In genomic region chr1:203150511-203151297, GRCh38 we compare ENCODE assay signal across 1 cellular context.
TF ChIP-seq lines count a peak whose summit lies in the region.

No MANE protein-coding gene starts in this region.

TF ChIP-seq in H1, 55 proteins besides CTCF, POLR2A, EP300 and RAD21:
- TF ChIP-seq HDAC2 (IDR thresholded peaks at IDR 0.05; ENCODE audit: borderline replicate concordance in 1 of 2, low read depth in 2 of 2, low read length in 2 of 2), result peak in 1 of 2 experiments; percentile 99; a peak in 2 of 4 replicates
- no peak for TF ChIP-seq TBP (IDR thresholded peaks at IDR 0.05; ENCODE audit: low read depth, low read length)
- TF ChIP-seq GABPA (IDR thresholded peaks at IDR 0.05; ENCODE audit: borderline replicate concordance, insufficient read depth, low read length), result no peak
- peak; percentile 99 for TF ChIP-seq KDM1A (IDR thresholded peaks at IDR 0.05; ENCODE audit: borderline replicate concordance, low read length)
- TF ChIP-seq RNF2 (IDR thresholded peaks at IDR 0.05; ENCODE audit: borderline replicate concordance, low read depth, low read length, missing control alignments, poor library complexity, severe bottlenecking), result no peak
- TF ChIP-seq ATF2 (IDR thresholded peaks at IDR 0.05; ENCODE audit: low read length), result 0 out of 2 replicates have a peak, but pooled peaks have one; percentile 3
- TF ChIP-seq EZH2 (IDR thresholded peaks at IDR 0.05; ENCODE audit: low read depth, low read length, severe bottlenecking), result no peak
- no peak for TF ChIP-seq BCL11A (IDR thresholded peaks at IDR 0.05; ENCODE audit: low read depth in 2 of 2, low read length in 2 of 2)
